25 cellular contexts compared by ENCODE assay signal in the genomic region with DNA sequence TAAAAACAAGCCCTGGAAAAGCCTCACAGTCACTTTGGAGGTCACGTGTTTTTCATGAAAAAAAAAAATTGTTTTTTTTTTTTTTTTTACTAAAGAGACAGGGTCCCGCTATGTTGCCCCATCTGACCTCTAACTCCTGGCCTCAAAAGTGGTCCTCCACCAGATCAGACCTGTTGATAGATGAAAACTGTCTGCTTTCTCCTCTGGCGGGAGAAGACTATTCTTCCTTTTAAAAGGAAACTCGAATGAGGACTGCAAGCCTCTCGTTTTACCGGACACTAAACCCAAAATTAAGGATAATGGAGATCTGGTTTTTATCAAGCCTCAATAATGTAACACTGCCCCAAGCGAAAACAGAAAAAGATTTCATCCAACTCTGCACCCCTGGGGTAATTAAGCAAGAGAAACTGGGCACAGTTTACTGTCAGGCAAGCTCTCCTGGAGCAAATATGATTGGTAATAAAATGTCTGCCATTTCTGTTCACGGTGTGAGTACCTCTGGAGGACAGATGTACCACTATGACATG. TPM values are rescaled to one million over a fixed set of nuclear protein-coding genes. Genes with fewer than 3 reads are reported as not detected.
DNase-seq lines count a peak whose midpoint lies in the region; ATAC-seq, FAIRE-seq and TF ChIP-seq lines count a peak whose summit lies in the region.
"Had no signal": no experiment of that assay in that cellular context is flagged by ENCODE, and none has a peak within 500 bp of the region (broad histone marks: within the 10 kb centered on the region; RNA-seq: fewer than 3 reads in every experiment).

No MANE protein-coding gene starts in this region.

- in situ Hi-C loops in HepG2 (cut with HindIII; ENCODE audit: extremely low pct_ligation_motif_present, low pct_unique_long_range_greater_than_20kb): no loop called here

- TF ChIP-seq CTCF in BE2C (IDR thresholded peaks at IDR 0.05; ENCODE audit: low read depth, low read length) (no peak), HepG2 (CRISPR knock-in tag; IDR thresholded peaks at IDR 0.05) (no peak), smooth muscle cell (IDR thresholded peaks at IDR 0.05; ENCODE audit: borderline replicate concordance, insufficient read depth, poor library complexity, severe bottlenecking) (no peak)

- peak; percentile 33 for DNase-seq in BE2C
- DNase-seq in SK-N-DZ (ENCODE audit: low spot score): peak; percentile 83
- DNase-seq in HepG2 (ENCODE audit: low spot score): no peak
- DNase-seq in smooth muscle cell (lab: John Stamatoyannopoulos, UW; ENCODE audit: unreplicated experiment): no peak
- no peak for DNase-seq in effector CD4-positive, alpha-beta T cell
- DNase-seq in stimulated activated CD4-positive, alpha-beta T cell treated with anti-CD3 and anti-CD28 coated beads, Interleukin-2, amount 100 ng/mL, for 24 hours: no peak
- DNase-seq: activated CD4-positive, alpha-beta memory T cell treated with anti-CD3 and anti-CD28 coated beads for 36 hours; activated naive CD8-positive, alpha-beta T cell treated with anti-CD3 and anti-CD28 coated beads for 36 hours; EL; heart left ventricle; KBM-7; MG63; naive thymus-derived CD4-positive, alpha-beta T cell; NCI-H1436; NCI-H2107; NCI-H446 treated with DMSO at 0.1 percent for 48 hours; T-cell; upper lobe of right lung had no signal

- TF ChIP-seq EP300 in HepG2 (IDR thresholded peaks at IDR 0.05; ENCODE audit: low read depth in 2 of 2, low read length in 2 of 2) (no peak), HepG2 (CRISPR knock-in tag; IDR thresholded peaks at IDR 0.05; ENCODE audit: borderline replicate concordance) (no peak)

- ATAC-seq in HepG2 (no peak), HG02588 (IDR thresholded peaks at IDR 0.05; ENCODE audit: unreplicated experiment) (no peak), HG03025 (IDR thresholded peaks at IDR 0.05; ENCODE audit: low FRiP score, unreplicated experiment) (no peak)
- ATAC-seq: HCT116; heart left ventricle; naive thymus-derived CD4-positive, alpha-beta T cell; Right ventricle myocardium inferior; T-cell; upper lobe of right lung had no signal

- H3K4me2 ChIP-seq in HepG2 (ENCODE audit: low read depth, low read length): no peak overlapping the region
- no peak overlapping the region for H3K4me2 ChIP-seq in smooth muscle cell

- peaks cover 71% of the 10 kb centered on the region for H3K4me1 ChIP-seq in BE2C
- H3K4me1 ChIP-seq in HepG2 (ENCODE audit: insufficient read depth, low read length): peaks cover 78% of the 10 kb centered on the region
- peaks cover 29% of the 10 kb centered on the region for H3K4me1 ChIP-seq in smooth muscle cell (ENCODE audit: low read depth)

- no peak for FAIRE-seq in HepG2 (lab: Jason Lieb, UNC)
- FAIRE-seq: GM12892 had no signal

- H3K9ac ChIP-seq in HepG2 (ENCODE audit: insufficient read depth, low read depth, low read length) (peak overlapping the region; percentile 3; the same call in 1 of the 2 replicates), smooth muscle cell (ENCODE audit: low read depth) (no peak overlapping the region)

- peak overlapping the region; percentile 34 for H3K4me3 ChIP-seq in BE2C (ENCODE audit: low read depth, low read length)
- H3K4me3 ChIP-seq in HepG2 (replicated peaks in 1 of 3; ENCODE audit: insufficient read depth in 1 of 3, low read depth in 2 of 3, low read length in 3 of 3): no peak overlapping the region
- H3K4me3 ChIP-seq in smooth muscle cell: no peak overlapping the region
- H3K4me3 ChIP-seq: heart left ventricle, MG63, right atrium auricular region, upper lobe of right lung had no signal

- POLR2A ChIA-PET in HepG2 (lab: Yijun Ruan, JAX): no interaction called here

- CTCF ChIA-PET in HepG2 (lab: Yijun Ruan, JAX; ENCODE audit: low intra/inter-chr PET ratio, low total read pairs): no interaction called here

- BruUV-seq in HepG2 (replicated peaks; lab: Mats Ljungman, UMichigan): no TSS peak

- H3K79me2 ChIP-seq in HepG2 (ENCODE audit: insufficient read depth, low read length): peaks cover 83% of the 10 kb centered on the region
- H3K79me2 ChIP-seq in smooth muscle cell (ENCODE audit: low read depth): peaks cover 66% of the 10 kb centered on the region

- H3K9me3 ChIP-seq in BE2C (no peaks in the 10 kb centered on the region), HepG2 (ENCODE audit: low read length) (no peaks in the 10 kb centered on the region), smooth muscle cell (replicated peaks; ENCODE audit: low read depth) (no peaks in the 10 kb centered on the region)
- H3K9me3 ChIP-seq: heart left ventricle, MG63, right atrium auricular region, upper lobe of right lung had no signal

- peaks cover 30% of the 10 kb centered on the region; the same call in 1 of the 2 replicates for H4K20me1 ChIP-seq in HepG2 (ENCODE audit: insufficient read depth, low read length)
- H4K20me1 ChIP-seq in smooth muscle cell (ENCODE audit: low read depth): peaks cover 69% of the 10 kb centered on the region

- intact Hi-C loops in HepG2 (cut with micrococcal nuclease; ENCODE audit: unreplicated experiment): no loop called here

- H3F3A ChIP-seq in smooth muscle cell (ENCODE audit: low read depth): peaks cover 23% of the 10 kb centered on the region

- TF ChIP-seq POLR2A in HepG2 (IDR thresholded peaks at IDR 0.05; ENCODE audit: insufficient read depth in 1 of 2, low read depth in 2 of 2, low read length in 2 of 2): no peak

- 97% methylated on average over 8 of the region's 8 CpGs for WGBS in HepG2 (ENCODE audit: low lambda C conversion rate)
- WGBS in smooth muscle cell (ENCODE audit: low lambda C conversion rate): 62% methylated on average over 8 of the region's 8 CpGs

- no peak overlapping the region for H2AFZ ChIP-seq in HepG2 (ENCODE audit: low read length)
- no peak overlapping the region for H2AFZ ChIP-seq in smooth muscle cell (ENCODE audit: low read depth)

- H3K27me3 ChIP-seq in BE2C (no peaks in the 10 kb centered on the region), HepG2 (ENCODE audit: control insufficient read depth in 1 of 2, insufficient read depth in 2 of 2, low read length in 2 of 2) (no peaks in the 10 kb centered on the region), smooth muscle cell (ENCODE audit: low read depth) (no peaks in the 10 kb centered on the region)
- H3K27me3 ChIP-seq: heart left ventricle, MG63, right atrium auricular region, upper lobe of right lung had no signal

- H3K27ac ChIP-seq in HepG2 (ENCODE audit: extremely low read length, insufficient read depth, low read length) (no peak overlapping the region), smooth muscle cell (ENCODE audit: low read depth) (peak overlapping the region; percentile 91)
- H3K27ac ChIP-seq: epithelial cell of prostate had no signal

- H3K36me3 ChIP-seq in BE2C (no peaks in the 10 kb centered on the region), HepG2 (replicated peaks in 1 of 2; ENCODE audit: control insufficient read depth in 1 of 2, insufficient read depth in 2 of 2, low read length in 2 of 2) (peaks cover 4 to 9% of the 10 kb centered on the region in 2 experiments; a peak in 2 of 5 replicates), smooth muscle cell (ENCODE audit: low read depth) (no peaks in the 10 kb centered on the region)
- H3K36me3 ChIP-seq: heart left ventricle, MG63, right atrium auricular region, upper lobe of right lung had no signal

- TF ChIP-seq RAD21 in HepG2 (CRISPR knock-in tag; IDR thresholded peaks at IDR 0.05): no peak

TF ChIP-seq in HepG2, 621 proteins besides CTCF, POLR2A, EP300 and RAD21 (continues in another document):
- no peak for TF ChIP-seq RNF219 (CRISPR knock-in tag; IDR thresholded peaks at IDR 0.05)

RNA-seq across cellular contexts. Expression of gene ZCCHC14, which starts 25.8 kb away (rescaled TPM):
- polyA plus RNA-seq in BE2C (2012; ENCODE audit: insufficient read depth, insufficient read length, low read depth): 25.0 TPM
- polyA plus RNA-seq in SK-N-DZ (2014; cell fraction: cytosol; rRNA removed): 14.0 and 14.6 TPM in 2 replicates
- polyA plus RNA-seq in SK-N-DZ (2014; cell fraction: nucleus; rRNA removed): 21.2 and 55.0 TPM in 2 replicates
- 12.5 and 20.4 TPM in 2 replicates for total RNA-seq in HepG2 (2016; rRNA removed; fragmentation: Illumina TruSeq; extraction: Trizol)
- 10.4 and 15.8 TPM in 2 replicates for total RNA-seq in HepG2 (2016; cell fraction: cytosol; rRNA removed; fragmentation: Illumina TruSeq; extraction: Trizol; ENCODE audit: low read depth)
- 11.4 and 19.2 TPM in 2 replicates for total RNA-seq in HepG2 (2016; cell fraction: insoluble cytoplasmic fraction; rRNA removed; fragmentation: Illumina TruSeq; extraction: Trizol)
- total RNA-seq in HepG2 (2016; cell fraction: membrane; rRNA removed; fragmentation: Illumina TruSeq; extraction: Trizol): 9.4 and 10.4 TPM in 2 replicates
- total RNA-seq in HepG2 (2016; cell fraction: nucleus; rRNA removed; fragmentation: Illumina TruSeq; extraction: Trizol): 21.7 and 25.2 TPM in 2 replicates
- polyA plus RNA-seq in HepG2 (2011; rRNA removed): 12.4 and 13.9 TPM in 2 replicates
- polyA plus RNA-seq in HepG2 (2011; cell fraction: cytosol; rRNA removed): 7.2 and 8.1 TPM in 2 replicates
- polyA plus RNA-seq in HepG2 (2011; cell fraction: nucleus; rRNA removed): 44.4 and 55.9 TPM in 2 replicates
- polyA plus RNA-seq in HepG2 (2012): 24.9 and 25.6 TPM in 2 replicates
- polyA plus RNA-seq in HepG2 (2016; cell fraction: cytosol; fragmentation: Illumina TruSeq; extraction: Trizol; ENCODE audit: low read depth): 0.75 and 0.90 TPM in 2 replicates
- 19.5 and 24.4 TPM in 2 replicates for polyA plus RNA-seq in HepG2 (2016; cell fraction: insoluble cytoplasmic fraction; fragmentation: Illumina TruSeq; extraction: Trizol; ENCODE audit: low read depth)
- polyA plus RNA-seq in HepG2 (2016; cell fraction: membrane; fragmentation: Illumina TruSeq; extraction: Trizol; ENCODE audit: low read depth): 3.1 and 3.9 TPM in 2 replicates
- polyA plus RNA-seq in HepG2 (2016; cell fraction: nucleus; fragmentation: Illumina TruSeq; extraction: Trizol; ENCODE audit: insufficient read depth, low read depth): 46.5 and 48.4 TPM in 2 replicates
- 16.6 and 28.7 TPM in 2 replicates for polyA minus RNA-seq in HepG2 (2011; rRNA and poly(A)+ RNA removed; ENCODE audit: low replicate concordance)
- 20.6 and 23.9 TPM in 2 replicates for polyA minus RNA-seq in HepG2 (2011; cell fraction: cytosol; rRNA and poly(A)+ RNA removed)
- 24.0 and 26.7 TPM in 2 replicates for polyA minus RNA-seq in HepG2 (2011; cell fraction: nucleus; rRNA and poly(A)+ RNA removed)
- 8.3 and 8.5 TPM in 2 replicates for total RNA-seq in smooth muscle cell
- 4.6 and 4.8 TPM in 2 replicates for polyA plus RNA-seq in smooth muscle cell

Comparison
In these comparisons a context has a peak if more than half of its experiments do, and no peak if none do; other contexts are left out.
1. DNase-seq: peak in BE2C (single experiment) and SK-N-DZ (single experiment); none in HepG2 (single experiment), smooth muscle cell (single experiment), effector CD4-positive, alpha-beta T cell (single experiment) and stimulated activated CD4-positive, alpha-beta T cell treated with anti-CD3 and anti-CD28 coated beads, Interleukin-2, amount 100 ng/mL, for 24 hours (0 of 2).